Comparison of ENCODE assay signal across 9 cellular contexts in the genomic region with DNA sequence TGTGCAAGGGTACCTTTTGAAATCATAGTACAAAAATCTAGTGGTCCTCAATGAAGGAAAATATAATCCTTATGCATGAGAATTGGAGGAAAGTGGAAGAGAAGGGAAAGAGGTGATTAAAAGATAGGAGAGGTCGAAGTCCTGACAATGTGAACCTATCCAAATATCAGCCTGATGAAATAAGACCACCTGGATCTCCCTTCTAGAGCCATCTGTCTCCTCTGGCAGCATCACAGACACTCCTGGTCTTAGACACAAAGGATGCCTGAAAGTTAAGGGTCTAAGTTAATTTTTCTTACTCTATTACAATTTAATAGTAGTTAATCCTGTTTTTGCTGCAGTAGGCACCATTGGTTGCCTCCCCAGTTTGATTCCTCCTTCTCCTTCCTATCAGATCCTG. TPM values are rescaled to one million over a fixed set of nuclear protein-coding genes. Genes with fewer than 3 reads are reported as not detected.
"Had no signal": no experiment of that assay in that cellular context is flagged by ENCODE, and none has a peak within 500 bp of the region (broad histone marks: within the 10 kb centered on the region; RNA-seq: fewer than 3 reads in every experiment).

No MANE protein-coding gene starts in this region.

- H3K4me3 Mint-ChIP-seq: IgD-negative memory B cell had no signal

- H3K27ac ChIP-seq: HL-60 had no signal

- DNase-seq: IMR-90, KBM-7, KG1 had no signal

- FAIRE-seq: HepG2, HTR-8/SVneo, K562 had no signal

- H3K4me3 ChIP-seq: K562 had no signal

- H3K27ac Mint-ChIP-seq: IgD-negative memory B cell had no signal

- H3K36me3 Mint-ChIP-seq: IgD-negative memory B cell had no signal

RNA-seq across cellular contexts. Expression of a gene that starts 17.3 kb away (rescaled TPM):
- total RNA-seq: HepG2, HT-29, IMR-90, K562 had no signal
- polyA plus RNA-seq: HepG2, IgD-negative memory B cell, IMR-90 had no signal
